In genomic region chr1:48115835-48116234, GRCh38 we compare ENCODE assay signal across 22 cellular contexts.
"Had no signal": no experiment of that assay in that cellular context is flagged by ENCODE, and none has a peak within 500 bp of the region (broad histone marks: within the 10 kb centered on the region; RNA-seq: fewer than 3 reads in every experiment).

No MANE protein-coding gene starts in this region.

- H3K9me3 ChIP-seq: MG63 had no signal

- H3K27ac ChIP-seq: SK-N-MC, VCaP had no signal

- DNase-seq: activated CD4-positive, alpha-beta memory T cell treated with anti-CD3 and anti-CD28 coated beads for 36 hours; activated CD4-positive, alpha-beta T cell treated with anti-CD3 and anti-CD28 coated beads, Interleukin-2, amount 10 ng/mL, durations not matched to agents 7 days and 5 days; activated CD4-positive, CD25-positive, alpha-beta regulatory T cell; activated CD8-positive, alpha-beta memory T cell treated with anti-CD3 and anti-CD28 coated beads for 24 hours; activated effector memory CD4-positive, alpha-beta T cell treated with anti-CD3 and anti-CD28 coated beads, Interleukin-2, amount 50 U/mL, for 16 hours; activated naive CD4-positive, alpha-beta T cell treated with anti-CD3 and anti-CD28 coated beads for 36 hours; activated T-cell treated with anti-CD3 and anti-CD28 coated beads, Interleukin-2, amount 50 U/mL, for 4 hours; amygdala; KBM-7; MG63; MV-4-11; NCI-H1092 treated with DMSO at 0.1 percent for 48 hours; NCI-H1436; NCI-H1694 treated with DMSO at 0.1 percent for 48 hours; NCI-H2029 treated with DMSO at 0.1 percent for 48 hours; NCI-H446; NCI-H524; NCI-H774; SIG-M5; T-helper 1 cell had no signal

- ATAC-seq: activated T-cell treated with anti-CD3 and anti-CD28 coated beads, Interleukin-2, amount 50 U/mL, for 4 hours had no signal

- H3K4me3 ChIP-seq: MG63, SK-N-MC had no signal

- H3K36me3 ChIP-seq: MG63 had no signal

- H3K27me3 ChIP-seq: MG63 had no signal
